Comparison of ENCODE assay signal across 5 cellular contexts in the genomic region with DNA sequence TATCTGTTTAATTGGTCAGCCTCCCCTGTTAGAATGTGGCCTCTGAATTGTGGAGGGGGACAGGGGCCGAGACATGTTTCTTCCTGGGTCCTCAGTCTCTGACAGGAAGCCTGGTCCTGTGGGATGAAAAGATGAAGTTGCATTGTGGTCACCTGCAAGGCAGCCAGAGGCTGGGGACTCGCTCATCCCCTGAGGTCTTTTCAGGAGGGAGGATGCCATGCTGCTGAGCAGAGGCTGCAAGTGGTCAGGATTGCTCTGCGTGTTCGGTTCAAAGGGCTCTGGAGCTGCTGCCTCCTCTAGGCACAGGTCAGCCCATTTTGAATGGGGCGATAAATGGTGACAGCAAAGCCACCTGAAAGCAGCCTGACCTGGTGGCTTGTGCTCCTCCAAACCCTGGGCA. TPM values are rescaled to one million over a fixed set of nuclear protein-coding genes. Genes with fewer than 3 reads are reported as not detected.
"Had no signal": no experiment of that assay in that cellular context is flagged by ENCODE, and none has a peak within 500 bp of the region (broad histone marks: within the 10 kb centered on the region; RNA-seq: fewer than 3 reads in every experiment).

No MANE protein-coding gene starts in this region.

RNA-seq across cellular contexts. Expression of gene EFCAB12, which starts 44.3 kb away (rescaled TPM):
- total RNA-seq: HT1080, NCI-H460, Right ventricle myocardium inferior, RPMI7951, SJCRH30 had no signal
